ENCODE assay signal across 1 cellular context in genomic region chr7:16934947-16935742, GRCh38.
TF ChIP-seq lines count a peak whose summit lies in the region.

No MANE protein-coding gene starts in this region.

TF ChIP-seq in endothelial cell of umbilical vein, 7 proteins besides CTCF, POLR2A, EP300 and RAD21:
- TF ChIP-seq MYC (IDR thresholded peaks at IDR 0.05; ENCODE audit: low read depth, low read length) (no peak), POLR2AphosphoS5 (IDR thresholded peaks at IDR 0.05; ENCODE audit: insufficient read depth, low read depth, low read length) (no peak), JUN (IDR thresholded peaks at IDR 0.05; ENCODE audit: borderline replicate concordance, insufficient read depth, insufficient read length, low read depth) (no peak), EZH2 (IDR thresholded peaks at IDR 0.05; ENCODE audit: borderline replicate concordance, low read depth, low read length, severe bottlenecking) (no peak), MAX (IDR thresholded peaks at IDR 0.05; ENCODE audit: insufficient read depth, insufficient read length) (no peak), GATA2 (IDR thresholded peaks at IDR 0.05; ENCODE audit: insufficient read depth, insufficient read length, low read depth, low read length) (peak; percentile 76), FOS (IDR thresholded peaks at IDR 0.05; ENCODE audit: borderline replicate concordance, insufficient read depth, low read length) (peak; percentile 75)
